In genomic region chr4:118684873-118685811, GRCh38 we compare ENCODE assay signal across 9 cellular contexts.
A peak's percentile ranks its signal among the peaks of the same experiment; 100 is the strongest.
DNase-seq lines count a peak whose midpoint lies in the region; ATAC-seq and FAIRE-seq lines count a peak whose summit lies in the region.
"Had no signal": no experiment of that assay in that cellular context is flagged by ENCODE, and none has a peak within 500 bp of the region (broad histone marks: within the 10 kb centered on the region; RNA-seq: fewer than 3 reads in every experiment).

TSS of gene METTL14 (plus strand) at chr4:118685392. CDS start at chr4:118685535, 143 bp downstream.

- ATAC-seq in GM18873 (IDR thresholded peaks at IDR 0.05; ENCODE audit: low FRiP score, unreplicated experiment) (peak; percentile 99), HG03139 (IDR thresholded peaks at IDR 0.05; ENCODE audit: unreplicated experiment) (peak; percentile 100)

- peak; percentile 94 for FAIRE-seq in islet of Langerhans (lab: Jason Lieb, UNC)
- FAIRE-seq: colon had no signal

- peak; percentile 89 for DNase-seq in AG08395 (ENCODE audit: low spot score)
- peak; percentile 94 for DNase-seq in NCI-H2227 (lab: John Stamatoyannopoulos, UW; ENCODE audit: unreplicated experiment)
- DNase-seq in activated CD4-positive, CD25-positive, alpha-beta regulatory T cell (lab: John Stamatoyannopoulos, UW): peak; percentile 69 to 76 (median 72)
- DNase-seq in central memory CD4-positive, alpha-beta T cell: peak; percentile 79
- peak; percentile 87 for DNase-seq in stimulated activated CD4-positive, alpha-beta T cell treated with anti-CD3 and anti-CD28 coated beads, Interleukin-12 subunit alpha, Interleukin-12 subunit beta, amount 100 ng/mL, for 4 hours

Comparison
In these comparisons a context has a peak if more than half of its experiments do, and no peak if none do; other contexts are left out.
1. Peak in every context shown above with its lines: DNase-seq and ATAC-seq.